Comparison of ENCODE assay signal across 1 cellular context in genomic region chr11:45899448-45900174, GRCh38.
TF ChIP-seq lines count a peak whose summit lies in the region.

No MANE protein-coding gene starts in this region.

TF ChIP-seq in HepG2, 621 proteins besides CTCF, POLR2A, EP300 and RAD21 (continued from another document and continues in another):
- TF ChIP-seq ZBTB39 (CRISPR knock-in tag; IDR thresholded peaks at IDR 0.05) (no peak), ZNF674 (CRISPR knock-in tag; IDR thresholded peaks at IDR 0.05; ENCODE audit: low read depth) (no peak), ZNF20 (CRISPR knock-in tag; IDR thresholded peaks at IDR 0.05) (no peak), ZNF451 (CRISPR knock-in tag; IDR thresholded peaks at IDR 0.05) (0 out of 2 replicates have a peak, but pooled peaks have one; percentile 54), BORCS8-MEF2B (CRISPR knock-in tag; IDR thresholded peaks at IDR 0.05) (no peak), ZFYVE20 (CRISPR knock-in tag; IDR thresholded peaks at IDR 0.05; ENCODE audit: borderline replicate concordance, low read depth) (no peak), TBL1XR1 (IDR thresholded peaks at IDR 0.05; ENCODE audit: borderline replicate concordance, low read length, partially characterized antibody) (no peak), HHEX (CRISPR knock-in tag; IDR thresholded peaks at IDR 0.05) (no peak), IRF1 (CRISPR knock-in tag; IDR thresholded peaks at IDR 0.05; ENCODE audit: low read depth) (no peak), E2F5 (CRISPR knock-in tag; conservative IDR thresholded peaks at IDR 0.05) (no peak), ATRX (CRISPR knock-in tag; IDR thresholded peaks at IDR 0.05; ENCODE audit: borderline replicate concordance) (no peak), DR1 (CRISPR knock-in tag; IDR thresholded peaks at IDR 0.05) (no peak), GABPB1 (CRISPR knock-in tag; IDR thresholded peaks at IDR 0.05) (peak; percentile 51; the same call in 1 of the 2 replicates), ZNF468 (CRISPR knock-in tag; IDR thresholded peaks at IDR 0.05) (no peak), TCF7L2 (IDR thresholded peaks at IDR 0.05; ENCODE audit: low read depth, low read length) (no peak), BHLHE40 (IDR thresholded peaks at IDR 0.05; ENCODE audit: low read length) (peak; percentile 88), MAFF (IDR thresholded peaks at IDR 0.05; ENCODE audit: low read depth, low read length) (no peak), HES4 (CRISPR knock-in tag; IDR thresholded peaks at IDR 0.05; ENCODE audit: borderline replicate concordance) (no peak), BCL6 (CRISPR knock-in tag; IDR thresholded peaks at IDR 0.05) (no peak), FOXP1 (IDR thresholded peaks at IDR 0.05) (no peak), FOXP1 (CRISPR knock-in tag; IDR thresholded peaks at IDR 0.05) (no peak), JUND (CRISPR knock-in tag; IDR thresholded peaks at IDR 0.05) (0 out of 2 replicates have a peak, but pooled peaks have one; percentile 14), SIX1 (CRISPR knock-in tag; IDR thresholded peaks at IDR 0.05; ENCODE audit: borderline replicate concordance) (no peak), ETV5 (CRISPR knock-in tag; IDR thresholded peaks at IDR 0.05; ENCODE audit: borderline replicate concordance) (no peak), HBP1 (CRISPR knock-in tag; IDR thresholded peaks at IDR 0.05; ENCODE audit: low read depth) (peak; percentile 74), ZNF160 (CRISPR knock-in tag; IDR thresholded peaks at IDR 0.05) (0 out of 2 replicates have a peak, but pooled peaks have one; percentile 48), NR1H2 (CRISPR knock-in tag; IDR thresholded peaks at IDR 0.05; ENCODE audit: borderline replicate concordance, low read depth) (no peak), FUBP1 (CRISPR knock-in tag; IDR thresholded peaks at IDR 0.05; ENCODE audit: borderline replicate concordance) (no peak), ATF7 (IDR thresholded peaks at IDR 0.05) (peak; percentile 61), ATF7 (CRISPR knock-in tag; IDR thresholded peaks at IDR 0.05) (no peak), ZMYM4 (CRISPR knock-in tag; IDR thresholded peaks at IDR 0.05) (no peak), SP1 (IDR thresholded peaks at IDR 0.05) (no peak), SP1 (CRISPR knock-in tag; IDR thresholded peaks at IDR 0.05) (peak; percentile 23; the same call in 1 of the 2 replicates), CAMTA2 (CRISPR knock-in tag; IDR thresholded peaks at IDR 0.05; ENCODE audit: borderline replicate concordance) (no peak), SRY (CRISPR knock-in tag; IDR thresholded peaks at IDR 0.05) (no peak; the same call in 1 of the 2 replicates), RBM22 (optimal IDR thresholded peaks at IDR 0.05; ENCODE audit: low read length) (peak; percentile 94), ZNF282 (IDR thresholded peaks at IDR 0.05; ENCODE audit: partially characterized antibody) (no peak)
- TF ChIP-seq, protein P1, sequence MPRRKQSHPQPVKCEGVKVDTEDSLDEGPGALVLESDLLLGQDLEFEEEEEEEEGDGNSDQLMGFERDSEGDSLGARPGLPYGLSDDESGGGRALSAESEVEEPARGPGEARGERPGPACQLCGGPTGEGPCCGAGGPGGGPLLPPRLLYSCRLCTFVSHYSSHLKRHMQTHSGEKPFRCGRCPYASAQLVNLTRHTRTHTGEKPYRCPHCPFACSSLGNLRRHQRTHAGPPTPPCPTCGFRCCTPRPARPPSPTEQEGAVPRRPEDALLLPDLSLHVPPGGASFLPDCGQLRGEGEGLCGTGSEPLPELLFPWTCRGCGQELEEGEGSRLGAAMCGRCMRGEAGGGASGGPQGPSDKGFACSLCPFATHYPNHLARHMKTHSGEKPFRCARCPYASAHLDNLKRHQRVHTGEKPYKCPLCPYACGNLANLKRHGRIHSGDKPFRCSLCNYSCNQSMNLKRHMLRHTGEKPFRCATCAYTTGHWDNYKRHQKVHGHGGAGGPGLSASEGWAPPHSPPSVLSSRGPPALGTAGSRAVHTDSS (CRISPR knock-in tag; conservative IDR thresholded peaks at IDR 0.05), result no peak
- TF ChIP-seq, protein P2, sequence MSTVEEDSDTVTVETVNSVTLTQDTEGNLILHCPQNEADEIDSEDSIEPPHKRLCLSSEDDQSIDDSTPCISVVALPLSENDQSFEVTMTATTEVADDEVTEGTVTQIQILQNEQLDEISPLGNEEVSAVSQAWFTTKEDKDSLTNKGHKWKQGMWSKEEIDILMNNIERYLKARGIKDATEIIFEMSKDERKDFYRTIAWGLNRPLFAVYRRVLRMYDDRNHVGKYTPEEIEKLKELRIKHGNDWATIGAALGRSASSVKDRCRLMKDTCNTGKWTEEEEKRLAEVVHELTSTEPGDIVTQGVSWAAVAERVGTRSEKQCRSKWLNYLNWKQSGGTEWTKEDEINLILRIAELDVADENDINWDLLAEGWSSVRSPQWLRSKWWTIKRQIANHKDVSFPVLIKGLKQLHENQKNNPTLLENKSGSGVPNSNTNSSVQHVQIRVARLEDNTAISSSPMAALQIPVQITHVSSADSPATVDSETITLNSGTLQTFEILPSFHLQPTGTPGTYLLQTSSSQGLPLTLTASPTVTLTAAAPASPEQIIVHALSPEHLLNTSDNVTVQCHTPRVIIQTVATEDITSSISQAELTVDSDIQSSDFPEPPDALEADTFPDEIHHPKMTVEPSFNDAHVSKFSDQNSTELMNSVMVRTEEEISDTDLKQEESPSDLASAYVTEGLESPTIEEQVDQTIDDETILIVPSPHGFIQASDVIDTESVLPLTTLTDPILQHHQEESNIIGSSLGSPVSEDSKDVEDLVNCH (CRISPR knock-in tag; IDR thresholded peaks at IDR 0.05), result no peak
- TF ChIP-seq, protein P3, sequence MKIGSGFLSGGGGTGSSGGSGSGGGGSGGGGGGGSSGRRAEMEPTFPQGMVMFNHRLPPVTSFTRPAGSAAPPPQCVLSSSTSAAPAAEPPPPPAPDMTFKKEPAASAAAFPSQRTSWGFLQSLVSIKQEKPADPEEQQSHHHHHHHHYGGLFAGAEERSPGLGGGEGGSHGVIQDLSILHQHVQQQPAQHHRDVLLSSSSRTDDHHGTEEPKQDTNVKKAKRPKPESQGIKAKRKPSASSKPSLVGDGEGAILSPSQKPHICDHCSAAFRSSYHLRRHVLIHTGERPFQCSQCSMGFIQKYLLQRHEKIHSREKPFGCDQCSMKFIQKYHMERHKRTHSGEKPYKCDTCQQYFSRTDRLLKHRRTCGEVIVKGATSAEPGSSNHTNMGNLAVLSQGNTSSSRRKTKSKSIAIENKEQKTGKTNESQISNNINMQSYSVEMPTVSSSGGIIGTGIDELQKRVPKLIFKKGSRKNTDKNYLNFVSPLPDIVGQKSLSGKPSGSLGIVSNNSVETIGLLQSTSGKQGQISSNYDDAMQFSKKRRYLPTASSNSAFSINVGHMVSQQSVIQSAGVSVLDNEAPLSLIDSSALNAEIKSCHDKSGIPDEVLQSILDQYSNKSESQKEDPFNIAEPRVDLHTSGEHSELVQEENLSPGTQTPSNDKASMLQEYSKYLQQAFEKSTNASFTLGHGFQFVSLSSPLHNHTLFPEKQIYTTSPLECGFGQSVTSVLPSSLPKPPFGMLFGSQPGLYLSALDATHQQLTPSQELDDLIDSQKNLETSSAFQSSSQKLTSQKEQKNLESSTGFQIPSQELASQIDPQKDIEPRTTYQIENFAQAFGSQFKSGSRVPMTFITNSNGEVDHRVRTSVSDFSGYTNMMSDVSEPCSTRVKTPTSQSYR (CRISPR knock-in tag; IDR thresholded peaks at IDR 0.05; ENCODE audit: borderline replicate concordance), result no peak
- TF ChIP-seq, protein P4, sequence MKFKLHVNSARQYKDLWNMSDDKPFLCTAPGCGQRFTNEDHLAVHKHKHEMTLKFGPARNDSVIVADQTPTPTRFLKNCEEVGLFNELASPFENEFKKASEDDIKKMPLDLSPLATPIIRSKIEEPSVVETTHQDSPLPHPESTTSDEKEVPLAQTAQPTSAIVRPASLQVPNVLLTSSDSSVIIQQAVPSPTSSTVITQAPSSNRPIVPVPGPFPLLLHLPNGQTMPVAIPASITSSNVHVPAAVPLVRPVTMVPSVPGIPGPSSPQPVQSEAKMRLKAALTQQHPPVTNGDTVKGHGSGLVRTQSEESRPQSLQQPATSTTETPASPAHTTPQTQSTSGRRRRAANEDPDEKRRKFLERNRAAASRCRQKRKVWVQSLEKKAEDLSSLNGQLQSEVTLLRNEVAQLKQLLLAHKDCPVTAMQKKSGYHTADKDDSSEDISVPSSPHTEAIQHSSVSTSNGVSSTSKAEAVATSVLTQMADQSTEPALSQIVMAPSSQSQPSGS (CRISPR knock-in tag; IDR thresholded peaks at IDR 0.05), result peak; percentile 53; the same call in 1 of the 2 replicates
